Comparison of ENCODE assay signal across 8 cellular contexts in genomic region chr12:132491761-132492378, GRCh38. TPM values are rescaled to one million over a fixed set of nuclear protein-coding genes. Genes with fewer than 3 reads are reported as not detected.
DNase-seq lines count a peak whose midpoint lies in the region; ATAC-seq and TF ChIP-seq lines count a peak whose summit lies in the region.

No MANE protein-coding gene starts in this region.

- no peaks in the 10 kb centered on the region for H3K27me3 Mint-ChIP-seq in activated T-cell treated with anti-CD3 and anti-CD28 coated beads, Interleukin-2, amount 50 U/mL, for 24 hours

- intact Hi-C loops in ascending aorta (cut with DNase I): no loop called here
- intact Hi-C loops in lower lobe of right lung (cut with DNase I): no loop called here
- intact Hi-C loops in transverse colon (cut with DNase I; ENCODE audit: low total_unique reads): no loop called here

- H3K36me3 ChIP-seq in ascending aorta: no peaks in the 10 kb centered on the region
- H3K36me3 ChIP-seq in lower lobe of right lung: peaks cover 4% of the 10 kb centered on the region
- H3K36me3 ChIP-seq in transverse colon: no peaks in the 10 kb centered on the region

- in situ Hi-C loops in transverse colon (cut with MboI; ENCODE audit: low pct_ligation_motif_present in 1 of 4, low pct_unique_long_range_greater_than_20kb in 1 of 4, low sequenced_read_pairs in 3 of 4): no loop called here

- no peaks in the 10 kb centered on the region for H3K9me3 Mint-ChIP-seq in activated T-cell treated with anti-CD3 and anti-CD28 coated beads, Interleukin-2, amount 50 U/mL, for 24 hours

- H3K4me3 Mint-ChIP-seq in activated T-cell treated with anti-CD3 and anti-CD28 coated beads, Interleukin-2, amount 50 U/mL, for 24 hours: peak overlapping the region; percentile 87

- TF ChIP-seq CTCF in ascending aorta (IDR thresholded peaks at IDR 0.05) (no peak), lower lobe of right lung (IDR thresholded peaks at IDR 0.05) (no peak), transverse colon (IDR thresholded peaks at IDR 0.05) (no peak)

- WGBS in transverse colon (ENCODE audit: low coverage in 1 of 2), 2 donors: 52 to 64% methylated on average over 3 to 17 of the region's 23 CpGs

- no peak for TF ChIP-seq POLR2A in transverse colon (IDR thresholded peaks at IDR 0.05)

- no peak for DNase-seq in activated T-cell treated with anti-CD3 and anti-CD28 coated beads, Interleukin-2, amount 50 U/mL, for 24 hours
- no peak for DNase-seq in activated T-cell treated with anti-CD3 and anti-CD28 coated beads, Interleukin-2, amount 50 U/mL, for 48 hours
- DNase-seq in ascending aorta (ENCODE audit: low spot score in 2 of 2) (no peak), lower lobe of right lung (no peak), transverse colon (no peak), SK-N-DZ (ENCODE audit: low spot score) (no peak)
- DNase-seq in central memory CD4-positive, alpha-beta T cell: no peak

- H3K27ac ChIP-seq in ascending aorta (no peak overlapping the region), lower lobe of right lung (no peak overlapping the region), transverse colon (peak overlapping the region in 1 of 4 donors; percentile 75)

- peaks cover 76% of the 10 kb centered on the region for H3K4me1 Mint-ChIP-seq in activated T-cell treated with anti-CD3 and anti-CD28 coated beads, Interleukin-2, amount 50 U/mL, for 24 hours (ENCODE audit: low read depth)

- no peak for TF ChIP-seq EP300 in transverse colon (IDR thresholded peaks at IDR 0.05; ENCODE audit: low read depth)

- H3K4me3 ChIP-seq in ascending aorta (peak overlapping the region; percentile 72 to 79), lower lobe of right lung (peak overlapping the region; percentile 76), transverse colon (peak overlapping the region in 3 of 4 donors; percentile 64 to 86 (median 76))

- H3K9me3 ChIP-seq in ascending aorta: no peaks in the 10 kb centered on the region
- H3K9me3 ChIP-seq in lower lobe of right lung: no peaks in the 10 kb centered on the region
- H3K9me3 ChIP-seq in transverse colon: no peaks in the 10 kb centered on the region

- H3K27ac Mint-ChIP-seq in activated T-cell treated with anti-CD3 and anti-CD28 coated beads, Interleukin-2, amount 50 U/mL, for 24 hours: peak overlapping the region; percentile 73

- peaks cover 24% of the 10 kb centered on the region for H3K36me3 Mint-ChIP-seq in activated T-cell treated with anti-CD3 and anti-CD28 coated beads, Interleukin-2, amount 50 U/mL, for 24 hours (ENCODE audit: low read depth)

- H3K4me1 ChIP-seq in ascending aorta: peaks cover 10 to 39% of the 10 kb centered on the region in 2 donors
- H3K4me1 ChIP-seq in lower lobe of right lung: peaks cover 77% of the 10 kb centered on the region
- H3K4me1 ChIP-seq in transverse colon: peaks cover 33 to 63% (median 47%) of the 10 kb centered on the region in 4 donors

- no peaks in the 10 kb centered on the region for H3K27me3 ChIP-seq in ascending aorta
- no peaks in the 10 kb centered on the region for H3K27me3 ChIP-seq in lower lobe of right lung (ENCODE audit: low read depth)
- H3K27me3 ChIP-seq in transverse colon: no peaks in the 10 kb centered on the region

- ATAC-seq in lower lobe of right lung (no peak), GM19455 (IDR thresholded peaks at IDR 0.05; ENCODE audit: unreplicated experiment) (no peak)

RNA-seq across cellular contexts. Expression of gene FBRSL1, which starts 1.9 kb away (rescaled TPM):
- total RNA-seq in ascending aorta (40.7 TPM), lower lobe of right lung (47.6 TPM), transverse colon (100 to 1,000 TPM in 1 of 4 donors, 10 to 100 TPM in 3; 23.3 to 306 (median 49.7) TPM)
- polyA plus RNA-seq in SK-N-DZ (2014; cell fraction: cytosol; rRNA removed): 50.9 and 56.6 TPM in 2 replicates
- 91.3 and 169 TPM in 2 replicates for polyA plus RNA-seq in SK-N-DZ (2014; cell fraction: nucleus; rRNA removed)
